In the genomic region with DNA sequence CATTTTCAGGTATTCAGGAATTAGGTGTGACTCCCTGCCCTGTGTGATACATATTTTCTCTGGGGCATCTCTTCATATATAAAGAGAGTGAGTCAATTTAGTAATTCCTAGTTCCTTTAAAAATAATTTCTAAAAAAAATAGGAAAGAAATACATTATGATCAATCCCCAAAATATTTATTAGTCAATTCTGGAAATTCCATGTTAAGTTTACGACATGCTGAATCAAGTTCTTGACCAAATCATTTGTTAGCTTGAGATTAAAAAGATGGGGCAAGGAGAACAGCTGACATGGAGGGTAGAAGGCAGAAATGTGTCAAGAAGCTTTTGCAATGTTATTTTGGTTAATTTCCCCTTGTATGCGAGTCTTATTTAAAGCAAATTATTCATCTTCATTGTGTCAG, we compare ENCODE assay signal across 30 cellular contexts. TPM values are rescaled to one million over a fixed set of nuclear protein-coding genes. Genes with fewer than 3 reads are reported as not detected.
A peak's percentile ranks its signal among the peaks of the same experiment; 100 is the strongest.
DNase-seq lines count a peak whose midpoint lies in the region; ATAC-seq, FAIRE-seq and TF ChIP-seq lines count a peak whose summit lies in the region.
"Had no signal": no experiment of that assay in that cellular context is flagged by ENCODE, and none has a peak within 500 bp of the region (broad histone marks: within the 10 kb centered on the region; RNA-seq: fewer than 3 reads in every experiment).

No MANE protein-coding gene starts in this region.

- FAIRE-seq in keratinocyte (lab: Jason Lieb, UNC): peak; percentile 9
- FAIRE-seq in HepG2 (lab: Jason Lieb, UNC): no peak
- FAIRE-seq: A549, GM12891 had no signal

- no peak for TF ChIP-seq POLR2A in HepG2 (IDR thresholded peaks at IDR 0.05; ENCODE audit: insufficient read depth in 1 of 2, low read depth in 2 of 2, low read length in 2 of 2)

- H3K4me1 ChIP-seq in keratinocyte (ENCODE audit: control insufficient read depth, extremely low read depth, insufficient read depth, low read length) (peaks cover 22% of the 10 kb centered on the region), HepG2 (ENCODE audit: insufficient read depth, low read length) (no peaks in the 10 kb centered on the region)
- H3K4me1 ChIP-seq: A549, adrenal gland, Caco-2, spleen, suprapubic skin had no signal

- H3K27me3 ChIP-seq in keratinocyte (ENCODE audit: control insufficient read depth, extremely low read depth, insufficient read depth, low read length) (no peaks in the 10 kb centered on the region), HepG2 (ENCODE audit: control insufficient read depth in 1 of 2, insufficient read depth in 2 of 2, low read length in 2 of 2) (peaks cover 3 to 18% of the 10 kb centered on the region in 2 experiments; a peak in 1 of 5 replicates)
- H3K27me3 ChIP-seq: adrenal gland; BLaER1 treated with 17β-estradiol and CSF1 and Interleukin-3, amounts not matched to agents 10 nM and 100 nM; cardiac muscle cell; SJCRH30; spleen; suprapubic skin had no signal

- dilution Hi-C loops in keratinocyte (cut with MboI; ENCODE audit: extremely low pct_ligation_motif_present, low sequenced_read_pairs): no loop called here

- H3K79me2 ChIP-seq in keratinocyte (ENCODE audit: control insufficient read depth, insufficient read depth, low read length) (no peaks in the 10 kb centered on the region), HepG2 (ENCODE audit: insufficient read depth, low read length) (no peaks in the 10 kb centered on the region)

- H3K9ac ChIP-seq in keratinocyte (ENCODE audit: control insufficient read depth, extremely low read depth, insufficient read depth, low read length): peak overlapping the region; percentile 34
- no peak overlapping the region for H3K9ac ChIP-seq in HepG2 (ENCODE audit: insufficient read depth, low read depth, low read length)
- H3K9ac ChIP-seq: BLaER1 treated with 17β-estradiol and CSF1 and Interleukin-3, amounts not matched to agents 10 nM and 100 nM had no signal

- in situ Hi-C loops in HepG2 (cut with HindIII; ENCODE audit: extremely low pct_ligation_motif_present, low pct_unique_long_range_greater_than_20kb): no loop called here

- CTCF ChIA-PET in HepG2 (lab: Yijun Ruan, JAX; ENCODE audit: low intra/inter-chr PET ratio, low total read pairs): no interaction called here

- H4K20me1 ChIP-seq in keratinocyte (ENCODE audit: control insufficient read depth, extremely low read depth, insufficient read depth, low read length): no peaks in the 10 kb centered on the region
- H4K20me1 ChIP-seq in HepG2 (ENCODE audit: insufficient read depth, low read length): no peaks in the 10 kb centered on the region
- H4K20me1 ChIP-seq: BLaER1 treated with 17β-estradiol and CSF1 and Interleukin-3, amounts not matched to agents 10 nM and 100 nM had no signal

- intact Hi-C loops in HepG2 (cut with micrococcal nuclease; ENCODE audit: unreplicated experiment): no loop called here

- no peaks in the 10 kb centered on the region for H3K9me1 ChIP-seq in keratinocyte (ENCODE audit: control insufficient read depth, extremely low read depth, insufficient read depth, low read length)

- TF ChIP-seq CTCF in AG10803 (conservative IDR thresholded peaks at IDR 0.05; ENCODE audit: low read length) (no peak), choroid plexus epithelial cell (conservative IDR thresholded peaks at IDR 0.05; ENCODE audit: low read depth, low read length) (no peak), keratinocyte (optimal IDR thresholded peaks at IDR 0.05 in 1 of 3, IDR thresholded peaks at IDR 0.05 in 1 of 3, conservative IDR thresholded peaks at IDR 0.05 in 1 of 3; ENCODE audit: extremely low read depth in 1 of 3, insufficient read depth in 2 of 3, low read length in 3 of 3) (no peak), coronary artery (IDR thresholded peaks at IDR 0.05) (no peak), HepG2 (CRISPR knock-in tag; IDR thresholded peaks at IDR 0.05) (no peak)

- peak overlapping the region; percentile 77 for H3K27ac ChIP-seq in keratinocyte (ENCODE audit: control insufficient read depth, insufficient read depth, low read length)
- H3K27ac ChIP-seq in coronary artery: no peak overlapping the region
- H3K27ac ChIP-seq in HepG2 (ENCODE audit: extremely low read length, insufficient read depth, low read length): no peak overlapping the region
- H3K27ac ChIP-seq: A549; adrenal gland; BLaER1 treated with 17β-estradiol and CSF1 and Interleukin-3, amounts not matched to agents 10 nM and 100 nM; cardiac muscle cell; SJCRH30; spleen; suprapubic skin had no signal

- TF ChIP-seq RAD21 in HepG2 (CRISPR knock-in tag; IDR thresholded peaks at IDR 0.05): no peak

- H3K9me3 ChIP-seq in keratinocyte (ENCODE audit: control insufficient read depth, low read depth, low read length) (no peaks in the 10 kb centered on the region), HepG2 (ENCODE audit: low read length) (no peaks in the 10 kb centered on the region)
- H3K9me3 ChIP-seq: A549; adrenal gland; BLaER1 treated with 17β-estradiol and CSF1 and Interleukin-3, amounts not matched to agents 10 nM and 100 nM; Caco-2; SJCRH30; spleen; suprapubic skin had no signal

- whole genome bisulfite sequencing in HepG2 (ENCODE audit: low lambda C conversion rate): 5% methylated on average over 2 of the region's 2 CpGs

- no peak for ATAC-seq in GM19397 (IDR thresholded peaks at IDR 0.05; ENCODE audit: unreplicated experiment)
- no peak for ATAC-seq in HepG2
- ATAC-seq: A549; HCT116; naive thymus-derived CD4-positive, alpha-beta T cell; Panc1; stimulated activated memory B cell treated with anti-CD40 and anti-IgM and Interleukin-4, amounts not matched to agents 10 μg/mL and 1 μg/mL and 100 μg/mL, for 72 hours had no signal

- H3K36me3 ChIP-seq in keratinocyte (ENCODE audit: control insufficient read depth in 2 of 2, extremely low read depth in 1 of 2, insufficient read depth in 2 of 2, low read length in 2 of 2) (no peaks in the 10 kb centered on the region), HepG2 (replicated peaks in 1 of 2; ENCODE audit: control insufficient read depth in 1 of 2, insufficient read depth in 2 of 2, low read length in 2 of 2) (no peaks in the 10 kb centered on the region)
- H3K36me3 ChIP-seq: adrenal gland; BLaER1 treated with 17β-estradiol and CSF1 and Interleukin-3, amounts not matched to agents 10 nM and 100 nM; cardiac muscle cell; SJCRH30; spleen; suprapubic skin had no signal

- no TSS peak for BruUV-seq in HepG2 (replicated peaks; lab: Mats Ljungman, UMichigan)

- H3K4me2 ChIP-seq in keratinocyte (ENCODE audit: control insufficient read depth, extremely low read depth, insufficient read depth, low read depth, low read length) (peak overlapping the region; percentile 53), HepG2 (ENCODE audit: low read depth, low read length) (no peak overlapping the region)
- H3K4me2 ChIP-seq: A549 had no signal

- DNase-seq in AG10803 (ENCODE audit: low read depth) (peak; percentile 61), HS-5 (ENCODE audit: low read depth) (peak; percentile 79), choroid plexus epithelial cell (ENCODE audit: low read depth) (peak; percentile 18), keratinocyte (ENCODE audit: low read depth, low spot score) (no peak), coronary artery (ENCODE audit: low spot score) (no peak), HepG2 (ENCODE audit: low spot score) (no peak), KG1 (lab: John Stamatoyannopoulos, UW) (no peak)
- DNase-seq: activated CD8-positive, alpha-beta memory T cell treated with anti-CD3 and anti-CD28 coated beads for 24 hours; activated naive CD4-positive, alpha-beta T cell; activated T-cell treated with anti-CD3 and anti-CD28 coated beads, Interleukin-2, amount 50 U/mL, for 1 hour; adrenal gland; Caco-2; DMS79 treated with DMSO at 0.1 percent for 48 hours; naive thymus-derived CD4-positive, alpha-beta T cell; NCI-H146; NCI-H2171 treated with DMSO at 0.1 percent for 48 hours; NCI-H524 treated with DMSO at 0.1 percent for 48 hours; occipital lobe; SJCRH30; spleen; stimulated activated CD4-positive, alpha-beta T cell treated with anti-CD3 and anti-CD28 coated beads, Interleukin-2, amount 100 ng/mL, for 48 hours had no signal

- TF ChIP-seq EP300 in HepG2 (IDR thresholded peaks at IDR 0.05; ENCODE audit: low read depth in 2 of 2, low read length in 2 of 2) (no peak), HepG2 (CRISPR knock-in tag; IDR thresholded peaks at IDR 0.05; ENCODE audit: borderline replicate concordance) (no peak)

- POLR2A ChIA-PET in HepG2 (lab: Yijun Ruan, JAX): no interaction called here

- no peak overlapping the region for H3K4me3 ChIP-seq in AG10803 (ENCODE audit: low read length)
- no peak overlapping the region for H3K4me3 ChIP-seq in choroid plexus epithelial cell (ENCODE audit: low read depth, low read length)
- H3K4me3 ChIP-seq in keratinocyte (ENCODE audit: control insufficient read depth in 2 of 3, extremely low read depth in 1 of 3, insufficient read depth in 2 of 3, low read depth in 1 of 3, low read length in 3 of 3): no peak overlapping the region
- no peak overlapping the region for H3K4me3 ChIP-seq in coronary artery
- H3K4me3 ChIP-seq in HepG2 (replicated peaks in 1 of 3; ENCODE audit: insufficient read depth in 1 of 3, low read depth in 2 of 3, low read length in 3 of 3): no peak overlapping the region
- H3K4me3 ChIP-seq: A549; adrenal gland; BLaER1 treated with 17β-estradiol and CSF1 and Interleukin-3, amounts not matched to agents 10 nM and 100 nM; cardiac muscle cell; SJCRH30; spleen; suprapubic skin had no signal

- H2AFZ ChIP-seq in keratinocyte (ENCODE audit: control insufficient read depth, low read length) (peak overlapping the region; percentile 27), HepG2 (ENCODE audit: low read length) (no peak overlapping the region)

RNA-seq across cellular contexts. Expression of gene PRDM1, which starts 22.7 kb away (rescaled TPM):
- polyA plus RNA-seq in keratinocyte: 3.9 to 8.6 TPM (median 6.7 TPM) in 3 replicates
- polyA plus RNA-seq in keratinocyte (2011; ENCODE audit: low read depth): 96.8 TPM
- 2.4 and 4.8 TPM in 2 replicates for polyA plus RNA-seq in keratinocyte (2011; cell fraction: cytosol; rRNA removed)
- 17.2 and 19.4 TPM in 2 replicates for polyA plus RNA-seq in keratinocyte (2011; cell fraction: nucleus; rRNA removed)
- 6.1 and 46.3 TPM in 2 replicates for polyA plus RNA-seq in keratinocyte (2012; ENCODE audit: low replicate concordance)
- polyA minus RNA-seq in keratinocyte: 12.4 to 14.6 TPM (median 13.3 TPM) in 3 replicates
- 3.3 TPM for polyA minus RNA-seq in keratinocyte (2011; cell fraction: cytosol; rRNA and poly(A)+ RNA removed)
- polyA minus RNA-seq in keratinocyte (2011; cell fraction: nucleus; rRNA and poly(A)+ RNA removed): 19.2 and 37.1 TPM in 2 replicates
- not detected in 2 replicates for total RNA-seq in HepG2 (2016; rRNA removed; fragmentation: Illumina TruSeq; extraction: Trizol)
- total RNA-seq in HepG2 (2016; cell fraction: cytosol; rRNA removed; fragmentation: Illumina TruSeq; extraction: Trizol; ENCODE audit: low read depth): not detected in 2 replicates
- not detected in 2 replicates for total RNA-seq in HepG2 (2016; cell fraction: insoluble cytoplasmic fraction; rRNA removed; fragmentation: Illumina TruSeq; extraction: Trizol)
- not detected in 2 replicates for total RNA-seq in HepG2 (2016; cell fraction: membrane; rRNA removed; fragmentation: Illumina TruSeq; extraction: Trizol)
- not detected in 2 replicates for total RNA-seq in HepG2 (2016; cell fraction: nucleus; rRNA removed; fragmentation: Illumina TruSeq; extraction: Trizol)
- 0.03 and 0.13 TPM in 2 replicates for polyA plus RNA-seq in HepG2 (2011; rRNA removed)
- polyA plus RNA-seq in HepG2 (2011; cell fraction: cytosol; rRNA removed): not detected in 2 replicates
- not detected in 2 replicates for polyA plus RNA-seq in HepG2 (2011; cell fraction: nucleus; rRNA removed)
- polyA plus RNA-seq in HepG2 (2012): 0.20 TPM in 1 of 2 replicates, not detected in the other
- not detected in 2 replicates for polyA plus RNA-seq in HepG2 (2016; cell fraction: cytosol; fragmentation: Illumina TruSeq; extraction: Trizol; ENCODE audit: low read depth)
- polyA plus RNA-seq in HepG2 (2016; cell fraction: insoluble cytoplasmic fraction; fragmentation: Illumina TruSeq; extraction: Trizol; ENCODE audit: low read depth): not detected in 2 replicates
- not detected in 2 replicates for polyA plus RNA-seq in HepG2 (2016; cell fraction: membrane; fragmentation: Illumina TruSeq; extraction: Trizol; ENCODE audit: low read depth)
- not detected in 2 replicates for polyA plus RNA-seq in HepG2 (2016; cell fraction: nucleus; fragmentation: Illumina TruSeq; extraction: Trizol; ENCODE audit: insufficient read depth, low read depth)
- polyA minus RNA-seq in HepG2 (2011; rRNA and poly(A)+ RNA removed; ENCODE audit: low replicate concordance): 4.0 TPM in 1 of 2 replicates, not detected in the other
- polyA minus RNA-seq in HepG2 (2011; cell fraction: cytosol; rRNA and poly(A)+ RNA removed): not detected in 2 replicates
- polyA minus RNA-seq in HepG2 (2011; cell fraction: nucleus; rRNA and poly(A)+ RNA removed): not detected in 2 replicates
- total RNA-seq: SJCRH30 had no signal

Comparison
In these comparisons a context has a peak if more than half of its experiments do, and no peak if none do; other contexts are left out.
1. DNase-seq: peak in AG10803 (single experiment), HS-5 (single experiment) and choroid plexus epithelial cell (single experiment); none in keratinocyte (single experiment), coronary artery (single experiment), HepG2 (single experiment) and KG1 (single experiment).